ENCODE assay signal across 8 cellular contexts in genomic region chr6:156628805-156629204, GRCh38.
"Had no signal": no experiment of that assay in that cellular context is flagged by ENCODE, and none has a peak within 500 bp of the region (broad histone marks: within the 10 kb centered on the region; RNA-seq: fewer than 3 reads in every experiment).

No MANE protein-coding gene starts in this region.

- FAIRE-seq: H1, H54, HTR-8/SVneo, K562 had no signal

- H3K4me2 ChIP-seq: GM23338 had no signal

- DNase-seq: H9, HCEC 1CT, IMR-90 had no signal

- ATAC-seq: GM23338, K562 had no signal

- H2AFZ ChIP-seq: GM23338 had no signal

- H3K4me3 ChIP-seq: GM23338, K562 had no signal
